ENCODE assay signal across 9 cellular contexts in the genomic region with DNA sequence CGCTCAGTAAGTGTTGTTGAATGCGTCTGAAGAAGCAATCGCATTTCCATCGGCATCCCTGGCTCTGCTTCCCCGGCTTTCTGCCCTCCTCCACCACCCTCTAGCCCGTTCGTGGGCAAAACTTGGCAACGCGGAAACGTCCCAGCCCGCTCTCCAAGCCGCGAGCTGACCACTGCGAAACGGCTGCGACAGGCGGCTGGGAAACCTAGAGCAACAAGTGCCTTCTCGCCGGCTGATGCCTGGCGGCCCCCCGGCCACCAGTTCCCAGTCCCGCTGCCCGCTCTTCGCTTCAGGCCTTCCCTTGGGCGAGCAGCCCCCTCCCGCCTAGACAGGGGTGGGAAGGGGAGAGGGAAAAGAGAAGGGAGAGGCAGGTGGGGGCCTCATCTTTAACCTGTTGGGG. TPM values are rescaled to one million over a fixed set of nuclear protein-coding genes. Genes with fewer than 3 reads are reported as not detected.
A peak's percentile ranks its signal among the peaks of the same experiment; 100 is the strongest.
DNase-seq lines count a peak whose midpoint lies in the region; ATAC-seq and TF ChIP-seq lines count a peak whose summit lies in the region.
"Had no signal": no experiment of that assay in that cellular context is flagged by ENCODE, and none has a peak within 500 bp of the region (broad histone marks: within the 10 kb centered on the region; RNA-seq: fewer than 3 reads in every experiment).

No MANE protein-coding gene starts in this region.

- H3K27ac Mint-ChIP-seq in activated CD4-positive, alpha-beta T cell treated with anti-CD3 and anti-CD28 coated beads for 36 hours: no peak overlapping the region
- no peak overlapping the region for H3K27ac Mint-ChIP-seq in activated CD8-positive, alpha-beta T cell treated with anti-CD3 and anti-CD28 coated beads for 36 hours
- H3K27ac Mint-ChIP-seq in stimulated activated memory B cell treated with anti-CD40 and anti-IgM and Interleukin-4, amounts not matched to agents 10 μg/mL and 1 μg/mL and 100 μg/mL, for 72 hours: no peak overlapping the region
- H3K27ac Mint-ChIP-seq: activated naive CD4-positive, alpha-beta T cell treated with anti-CD3 and anti-CD28 coated beads, Interleukin-2, amount 50 U/mL, for 72 hours had no signal

- TF ChIP-seq CTCF in activated CD8-positive, alpha-beta T cell treated with anti-CD3 and anti-CD28 coated beads for 36 hours (IDR thresholded peaks at IDR 0.05): no peak

- peak overlapping the region; percentile 34 for H3K4me3 ChIP-seq in iPS-18c (ENCODE audit: insufficient read depth, low read depth, low read length)

- H3K9me3 ChIP-seq in iPS-18c (ENCODE audit: control insufficient read depth, insufficient read depth, low read length): peaks cover 14% of the 10 kb centered on the region

- peaks cover 24% of the 10 kb centered on the region for H3K4me1 Mint-ChIP-seq in activated CD4-positive, alpha-beta T cell treated with anti-CD3 and anti-CD28 coated beads for 36 hours
- H3K4me1 Mint-ChIP-seq in activated CD8-positive, alpha-beta T cell treated with anti-CD3 and anti-CD28 coated beads for 36 hours (ENCODE audit: low read depth): peaks cover 21% of the 10 kb centered on the region
- H3K4me1 Mint-ChIP-seq in stimulated activated memory B cell treated with anti-CD40 and anti-IgM and Interleukin-4, amounts not matched to agents 10 μg/mL and 1 μg/mL and 100 μg/mL, for 72 hours: peaks cover 27% of the 10 kb centered on the region

- DNase-seq in activated CD4-positive, alpha-beta T cell treated with anti-CD3 and anti-CD28 coated beads for 36 hours: no peak
- no peak for DNase-seq in activated CD4-positive, alpha-beta T cell treated with anti-CD3 and anti-CD28 coated beads, Interleukin-2, amount 50 U/mL, for 1 hour
- DNase-seq in activated CD8-positive, alpha-beta T cell treated with anti-CD3 and anti-CD28 coated beads for 36 hours: no peak
- DNase-seq in HuH-7 (ENCODE audit: low spot score): no peak

- CTCF ChIA-PET in activated CD4-positive, alpha-beta T cell treated with anti-CD3 and anti-CD28 coated beads for 36 hours (lab: Charles Lee): no interaction called here
- CTCF ChIA-PET in activated CD8-positive, alpha-beta T cell treated with anti-CD3 and anti-CD28 coated beads for 36 hours (lab: Charles Lee): no interaction called here

- intact Hi-C loops in activated CD4-positive, alpha-beta T cell treated with anti-CD3 and anti-CD28 coated beads for 36 hours (cut with DNase I, micrococcal nuclease): loop anchor here in 1 of 2 experiments (10.0 kb wide), 1 partner anchor 240 kb away; no protein-coding TSS in a partner anchor
- intact Hi-C loops in activated CD8-positive, alpha-beta T cell treated with anti-CD3 and anti-CD28 coated beads for 36 hours (cut with micrococcal nuclease): loop anchor here (10.0 kb wide), 1 partner anchor 240 kb away; no protein-coding TSS in a partner anchor

- no peaks in the 10 kb centered on the region for H3K36me3 Mint-ChIP-seq in activated CD4-positive, alpha-beta T cell treated with anti-CD3 and anti-CD28 coated beads for 36 hours (ENCODE audit: low read depth)
- H3K36me3 Mint-ChIP-seq in activated CD8-positive, alpha-beta T cell treated with anti-CD3 and anti-CD28 coated beads for 36 hours (ENCODE audit: low read depth): no peaks in the 10 kb centered on the region
- H3K36me3 Mint-ChIP-seq in stimulated activated memory B cell treated with anti-CD40 and anti-IgM and Interleukin-4, amounts not matched to agents 10 μg/mL and 1 μg/mL and 100 μg/mL, for 72 hours: no peaks in the 10 kb centered on the region
- H3K36me3 Mint-ChIP-seq: activated naive CD4-positive, alpha-beta T cell treated with anti-CD3 and anti-CD28 coated beads, Interleukin-2, amount 50 U/mL, for 72 hours had no signal

- H3K27me3 Mint-ChIP-seq in activated CD4-positive, alpha-beta T cell treated with anti-CD3 and anti-CD28 coated beads for 36 hours: peaks cover 50% of the 10 kb centered on the region
- H3K27me3 Mint-ChIP-seq in activated CD8-positive, alpha-beta T cell treated with anti-CD3 and anti-CD28 coated beads for 36 hours: peaks cover 52% of the 10 kb centered on the region
- H3K27me3 Mint-ChIP-seq in stimulated activated memory B cell treated with anti-CD40 and anti-IgM and Interleukin-4, amounts not matched to agents 10 μg/mL and 1 μg/mL and 100 μg/mL, for 72 hours: peaks cover 75% of the 10 kb centered on the region

- no peak for ATAC-seq in activated CD4-positive, alpha-beta T cell treated with anti-CD3 and anti-CD28 coated beads for 36 hours
- ATAC-seq in activated CD8-positive, alpha-beta T cell treated with anti-CD3 and anti-CD28 coated beads for 36 hours: no peak
- ATAC-seq in stimulated activated memory B cell treated with anti-CD40 and anti-IgM and Interleukin-4, amounts not matched to agents 10 μg/mL and 1 μg/mL and 100 μg/mL, for 72 hours: no peak
- ATAC-seq in GM21619 (IDR thresholded peaks at IDR 0.05; ENCODE audit: unreplicated experiment): no peak
- ATAC-seq in GM19328 (IDR thresholded peaks at IDR 0.05; ENCODE audit: unreplicated experiment): no peak

- H3K4me3 Mint-ChIP-seq in activated CD4-positive, alpha-beta T cell treated with anti-CD3 and anti-CD28 coated beads for 36 hours: peak overlapping the region; percentile 33
- peak overlapping the region; percentile 60 for H3K4me3 Mint-ChIP-seq in activated CD8-positive, alpha-beta T cell treated with anti-CD3 and anti-CD28 coated beads for 36 hours
- peak overlapping the region; percentile 76 for H3K4me3 Mint-ChIP-seq in stimulated activated memory B cell treated with anti-CD40 and anti-IgM and Interleukin-4, amounts not matched to agents 10 μg/mL and 1 μg/mL and 100 μg/mL, for 72 hours

- no peaks in the 10 kb centered on the region for H3K9me3 Mint-ChIP-seq in activated CD4-positive, alpha-beta T cell treated with anti-CD3 and anti-CD28 coated beads for 36 hours (ENCODE audit: low read depth)
- no peaks in the 10 kb centered on the region for H3K9me3 Mint-ChIP-seq in activated CD8-positive, alpha-beta T cell treated with anti-CD3 and anti-CD28 coated beads for 36 hours
- H3K9me3 Mint-ChIP-seq in stimulated activated memory B cell treated with anti-CD40 and anti-IgM and Interleukin-4, amounts not matched to agents 10 μg/mL and 1 μg/mL and 100 μg/mL, for 72 hours: no peaks in the 10 kb centered on the region
- H3K9me3 Mint-ChIP-seq: activated naive CD4-positive, alpha-beta T cell treated with anti-CD3 and anti-CD28 coated beads, Interleukin-2, amount 50 U/mL, for 72 hours had no signal

- POLR2A ChIA-PET in activated CD4-positive, alpha-beta T cell treated with anti-CD3 and anti-CD28 coated beads for 36 hours (lab: Charles Lee): interaction anchor here (0.6 kb wide), 1 partner anchor 410 kb away, joined by 3 read pairs; no protein-coding TSS in a partner anchor
- POLR2A ChIA-PET in activated CD8-positive, alpha-beta T cell treated with anti-CD3 and anti-CD28 coated beads for 36 hours (lab: Charles Lee): no interaction called here

RNA-seq across cellular contexts. Expression of a gene that starts 0.8 kb away (rescaled TPM):
- total RNA-seq in activated CD4-positive, alpha-beta T cell treated with anti-CD3 and anti-CD28 coated beads for 36 hours: under 1 TPM in 1 of 2 experiments, not detected in 1; 0.25 TPM
- total RNA-seq in activated CD8-positive, alpha-beta T cell treated with anti-CD3 and anti-CD28 coated beads for 36 hours: not detected

RNA-seq across cellular contexts. Expression of a gene that starts 27.8 kb away (rescaled TPM):
- total RNA-seq in activated CD4-positive, alpha-beta T cell treated with anti-CD3 and anti-CD28 coated beads for 36 hours: 1,000 to 10,000 TPM; 1,128 to 1,307 TPM
- total RNA-seq in activated CD8-positive, alpha-beta T cell treated with anti-CD3 and anti-CD28 coated beads for 36 hours: 1,000 to 10,000 TPM; 1,299 to 1,356 TPM
